In the genomic region with DNA sequence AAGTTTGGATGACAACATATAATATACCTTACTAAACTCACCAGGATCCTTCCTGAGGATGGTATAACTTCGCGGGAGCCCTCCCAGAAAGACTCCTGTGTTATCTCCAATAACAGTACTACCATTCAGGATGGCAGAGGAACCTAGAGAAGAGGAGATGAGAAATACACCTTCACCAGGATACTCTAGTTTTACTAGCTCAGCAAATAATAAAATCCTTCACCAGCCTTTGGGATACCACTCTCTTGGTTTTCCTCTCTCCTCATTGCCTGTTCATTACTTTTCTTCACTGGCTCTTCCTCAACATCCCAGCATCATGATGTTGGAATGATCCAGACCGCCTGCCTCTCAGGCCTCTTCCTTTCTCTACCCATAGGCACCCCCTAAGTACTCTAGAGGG, we compare ENCODE assay signal across 31 cellular contexts.
"Had no signal": no experiment of that assay in that cellular context is flagged by ENCODE, and none has a peak within 500 bp of the region (broad histone marks: within the 10 kb centered on the region; RNA-seq: fewer than 3 reads in every experiment).

No MANE protein-coding gene starts in this region.

- H3K4me1 ChIP-seq: parathyroid adenoma, psoas muscle, spleen, suprapubic skin, testis, tibial artery, transverse colon, upper lobe of right lung, uterus had no signal

- H3K79me2 ChIP-seq: parathyroid adenoma had no signal

- ATAC-seq: naive thymus-derived CD8-positive, alpha-beta T cell; natural killer cell treated with Interleukin-12 subunit alpha and Interleukin-12 subunit beta and Interleukin-15 and Interleukin-18, amount 100 ng/mL, for 72 hours; psoas muscle; right cardiac atrium; sciatic nerve; stimulated activated naive CD8-positive, alpha-beta T cell treated with anti-CD3 and anti-CD28 coated beads, Interleukin-15, amount 100 ng/mL, for 72 hours; stimulated activated naive CD8-positive, alpha-beta T cell treated with anti-CD3 and anti-CD28 coated beads, Interleukin-15, Interleukin-2, amounts not matched to agents 100 U/mL and 50 U/mL, for 24 hours; upper lobe of right lung had no signal

- H3K4me3 Mint-ChIP-seq: naive thymus-derived CD8-positive, alpha-beta T cell; natural killer cell treated with Interleukin-12 subunit alpha and Interleukin-12 subunit beta and Interleukin-15 and Interleukin-18, amount 100 ng/mL, for 72 hours; neural progenitor cell; stimulated activated memory B cell treated with anti-CD40 and anti-IgM and Interleukin-4, amounts not matched to agents 10 μg/mL and 1 μg/mL and 100 μg/mL, for 72 hours; stimulated activated naive CD8-positive, alpha-beta T cell treated with anti-CD3 and anti-CD28 coated beads, Interleukin-15, amount 100 ng/mL, for 72 hours; type B pancreatic cell had no signal

- H3K36me3 Mint-ChIP-seq: naive thymus-derived CD8-positive, alpha-beta T cell; neural progenitor cell; stimulated activated memory B cell treated with anti-CD40 and anti-IgM and Interleukin-4, amounts not matched to agents 10 μg/mL and 1 μg/mL and 100 μg/mL, for 72 hours; type B pancreatic cell had no signal

- H2AFZ ChIP-seq: neural progenitor cell, parathyroid adenoma had no signal

- H3K27ac Mint-ChIP-seq: naive thymus-derived CD8-positive, alpha-beta T cell; natural killer cell treated with Interleukin-12 subunit alpha and Interleukin-12 subunit beta and Interleukin-15 and Interleukin-18, amount 100 ng/mL, for 72 hours; progenitor cell of endocrine pancreas; stimulated activated memory B cell treated with anti-CD40 and anti-IgM and Interleukin-4, amounts not matched to agents 10 μg/mL and 1 μg/mL and 100 μg/mL, for 72 hours; stimulated activated naive CD8-positive, alpha-beta T cell treated with anti-CD3 and anti-CD28 coated beads, Interleukin-15, amount 100 ng/mL, for 72 hours; type B pancreatic cell had no signal

- H3K4me1 Mint-ChIP-seq: stimulated activated memory B cell treated with anti-CD40 and anti-IgM and Interleukin-4, amounts not matched to agents 10 μg/mL and 1 μg/mL and 100 μg/mL, for 72 hours; stimulated activated naive CD8-positive, alpha-beta T cell treated with anti-CD3 and anti-CD28 coated beads, Interleukin-15, amount 100 ng/mL, for 72 hours had no signal

- H3K9me3 Mint-ChIP-seq: neural progenitor cell, type B pancreatic cell had no signal

- H3K36me3 ChIP-seq: neural progenitor cell, ovary, spleen, suprapubic skin, tibial artery, transverse colon, upper lobe of right lung, uterus had no signal

- H3K4me3 ChIP-seq: neural progenitor cell, ovary, psoas muscle, skin epidermis, smooth muscle cell, spleen, suprapubic skin, testis, tibial artery, transverse colon, upper lobe of right lung, uterus had no signal

- H3K9me3 ChIP-seq: ovary, psoas muscle, spleen, suprapubic skin, testis, tibial artery, transverse colon, upper lobe of right lung, uterus had no signal

- DNase-seq: naive thymus-derived CD8-positive, alpha-beta T cell; occipital lobe; ovary; posterior cingulate gyrus; psoas muscle; right cardiac atrium; spleen; stimulated activated CD4-positive, alpha-beta T cell treated with anti-CD3 and anti-CD28 coated beads, Interleukin-12 subunit alpha, Interleukin-12 subunit beta, amount 100 ng/mL, for 4 hours; stimulated activated CD4-positive, alpha-beta T cell treated with anti-CD3 and anti-CD28 coated beads, Interleukin-1b, Interleukin-23, amount 100 ng/mL, for 48 hours; stimulated activated CD4-positive, alpha-beta T cell treated with anti-CD3 and anti-CD28 coated beads, Interleukin-4, amount 100 ng/mL, for 1 hour; stimulated activated CD4-positive, alpha-beta T cell treated with anti-CD3 and anti-CD28 coated beads, Interleukin-4, amount 100 ng/mL, for 4 hours; stimulated activated CD8-positive, alpha-beta memory T cell treated with anti-CD3 and anti-CD28 coated beads, Interleukin-4, amount 100 ng/mL, for 48 hours; stimulated activated naive CD4-positive, alpha-beta T cell; stimulated activated naive CD8-positive, alpha-beta T cell treated with anti-CD3 and anti-CD28 coated beads, Interleukin-15, amount 100 ng/mL, for 72 hours; stimulated activated naive CD8-positive, alpha-beta T cell treated with anti-CD3 and anti-CD28 coated beads, Interleukin-15, Interleukin-2, amounts not matched to agents 100 U/mL and 50 U/mL, for 24 hours; substantia nigra; testis; tibial artery; transverse colon; upper lobe of right lung; uterus had no signal

- H3K27me3 ChIP-seq: neural progenitor cell, ovary, spleen, suprapubic skin, testis, tibial artery, transverse colon, upper lobe of right lung, uterus had no signal

- H3K27me3 Mint-ChIP-seq: naive thymus-derived CD8-positive, alpha-beta T cell; natural killer cell treated with Interleukin-12 subunit alpha and Interleukin-12 subunit beta and Interleukin-15 and Interleukin-18, amount 100 ng/mL, for 72 hours; progenitor cell of endocrine pancreas; stimulated activated memory B cell treated with anti-CD40 and anti-IgM and Interleukin-4, amounts not matched to agents 10 μg/mL and 1 μg/mL and 100 μg/mL, for 72 hours; stimulated activated naive CD8-positive, alpha-beta T cell treated with anti-CD3 and anti-CD28 coated beads, Interleukin-15, amount 100 ng/mL, for 72 hours; type B pancreatic cell had no signal

- H3K4me2 ChIP-seq: neural progenitor cell, smooth muscle cell had no signal

- H3K9ac ChIP-seq: neural progenitor cell, parathyroid adenoma had no signal

- H3K27ac ChIP-seq: neural progenitor cell, ovary, parathyroid adenoma, psoas muscle, skin epidermis, spleen, suprapubic skin, testis, tibial artery, transverse colon, upper lobe of right lung, uterus had no signal
